Comparison of ENCODE assay signal across 1 cellular context in the genomic region with DNA sequence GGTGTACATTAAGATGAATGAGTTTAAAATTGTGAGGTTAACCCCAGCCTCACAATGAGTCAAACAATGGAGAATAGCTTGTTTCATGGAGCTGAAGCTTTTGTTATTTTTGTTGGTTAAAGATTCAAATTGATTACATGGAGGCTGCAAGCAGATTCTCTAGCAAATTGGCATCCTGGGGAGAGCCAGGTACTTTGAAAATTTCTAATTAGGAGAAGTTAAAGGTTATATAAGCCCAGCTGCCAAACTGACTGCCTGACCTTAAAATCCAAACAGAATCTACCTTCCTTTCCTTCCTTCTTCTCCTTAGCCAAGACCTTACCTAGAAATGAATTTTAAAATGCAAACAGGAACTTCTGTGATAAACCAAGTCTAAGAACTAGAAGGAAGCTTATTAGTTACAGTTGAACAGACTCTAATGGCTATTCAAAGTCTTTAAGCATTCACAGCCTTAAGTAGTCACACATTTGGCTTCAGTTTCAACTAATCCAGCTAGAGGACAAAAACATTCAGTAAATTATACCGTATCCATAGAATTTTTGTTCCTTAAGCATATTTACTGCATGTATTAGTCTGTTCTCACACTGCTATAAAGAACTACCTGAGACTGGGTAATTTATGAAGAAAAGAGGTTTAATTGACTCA.
TF ChIP-seq lines count a peak whose summit lies in the region.

No MANE protein-coding gene starts in this region.

TF ChIP-seq in GM23338, 12 proteins besides CTCF, POLR2A, EP300 and RAD21 (continued from another document):
- TF ChIP-seq, protein P1, sequence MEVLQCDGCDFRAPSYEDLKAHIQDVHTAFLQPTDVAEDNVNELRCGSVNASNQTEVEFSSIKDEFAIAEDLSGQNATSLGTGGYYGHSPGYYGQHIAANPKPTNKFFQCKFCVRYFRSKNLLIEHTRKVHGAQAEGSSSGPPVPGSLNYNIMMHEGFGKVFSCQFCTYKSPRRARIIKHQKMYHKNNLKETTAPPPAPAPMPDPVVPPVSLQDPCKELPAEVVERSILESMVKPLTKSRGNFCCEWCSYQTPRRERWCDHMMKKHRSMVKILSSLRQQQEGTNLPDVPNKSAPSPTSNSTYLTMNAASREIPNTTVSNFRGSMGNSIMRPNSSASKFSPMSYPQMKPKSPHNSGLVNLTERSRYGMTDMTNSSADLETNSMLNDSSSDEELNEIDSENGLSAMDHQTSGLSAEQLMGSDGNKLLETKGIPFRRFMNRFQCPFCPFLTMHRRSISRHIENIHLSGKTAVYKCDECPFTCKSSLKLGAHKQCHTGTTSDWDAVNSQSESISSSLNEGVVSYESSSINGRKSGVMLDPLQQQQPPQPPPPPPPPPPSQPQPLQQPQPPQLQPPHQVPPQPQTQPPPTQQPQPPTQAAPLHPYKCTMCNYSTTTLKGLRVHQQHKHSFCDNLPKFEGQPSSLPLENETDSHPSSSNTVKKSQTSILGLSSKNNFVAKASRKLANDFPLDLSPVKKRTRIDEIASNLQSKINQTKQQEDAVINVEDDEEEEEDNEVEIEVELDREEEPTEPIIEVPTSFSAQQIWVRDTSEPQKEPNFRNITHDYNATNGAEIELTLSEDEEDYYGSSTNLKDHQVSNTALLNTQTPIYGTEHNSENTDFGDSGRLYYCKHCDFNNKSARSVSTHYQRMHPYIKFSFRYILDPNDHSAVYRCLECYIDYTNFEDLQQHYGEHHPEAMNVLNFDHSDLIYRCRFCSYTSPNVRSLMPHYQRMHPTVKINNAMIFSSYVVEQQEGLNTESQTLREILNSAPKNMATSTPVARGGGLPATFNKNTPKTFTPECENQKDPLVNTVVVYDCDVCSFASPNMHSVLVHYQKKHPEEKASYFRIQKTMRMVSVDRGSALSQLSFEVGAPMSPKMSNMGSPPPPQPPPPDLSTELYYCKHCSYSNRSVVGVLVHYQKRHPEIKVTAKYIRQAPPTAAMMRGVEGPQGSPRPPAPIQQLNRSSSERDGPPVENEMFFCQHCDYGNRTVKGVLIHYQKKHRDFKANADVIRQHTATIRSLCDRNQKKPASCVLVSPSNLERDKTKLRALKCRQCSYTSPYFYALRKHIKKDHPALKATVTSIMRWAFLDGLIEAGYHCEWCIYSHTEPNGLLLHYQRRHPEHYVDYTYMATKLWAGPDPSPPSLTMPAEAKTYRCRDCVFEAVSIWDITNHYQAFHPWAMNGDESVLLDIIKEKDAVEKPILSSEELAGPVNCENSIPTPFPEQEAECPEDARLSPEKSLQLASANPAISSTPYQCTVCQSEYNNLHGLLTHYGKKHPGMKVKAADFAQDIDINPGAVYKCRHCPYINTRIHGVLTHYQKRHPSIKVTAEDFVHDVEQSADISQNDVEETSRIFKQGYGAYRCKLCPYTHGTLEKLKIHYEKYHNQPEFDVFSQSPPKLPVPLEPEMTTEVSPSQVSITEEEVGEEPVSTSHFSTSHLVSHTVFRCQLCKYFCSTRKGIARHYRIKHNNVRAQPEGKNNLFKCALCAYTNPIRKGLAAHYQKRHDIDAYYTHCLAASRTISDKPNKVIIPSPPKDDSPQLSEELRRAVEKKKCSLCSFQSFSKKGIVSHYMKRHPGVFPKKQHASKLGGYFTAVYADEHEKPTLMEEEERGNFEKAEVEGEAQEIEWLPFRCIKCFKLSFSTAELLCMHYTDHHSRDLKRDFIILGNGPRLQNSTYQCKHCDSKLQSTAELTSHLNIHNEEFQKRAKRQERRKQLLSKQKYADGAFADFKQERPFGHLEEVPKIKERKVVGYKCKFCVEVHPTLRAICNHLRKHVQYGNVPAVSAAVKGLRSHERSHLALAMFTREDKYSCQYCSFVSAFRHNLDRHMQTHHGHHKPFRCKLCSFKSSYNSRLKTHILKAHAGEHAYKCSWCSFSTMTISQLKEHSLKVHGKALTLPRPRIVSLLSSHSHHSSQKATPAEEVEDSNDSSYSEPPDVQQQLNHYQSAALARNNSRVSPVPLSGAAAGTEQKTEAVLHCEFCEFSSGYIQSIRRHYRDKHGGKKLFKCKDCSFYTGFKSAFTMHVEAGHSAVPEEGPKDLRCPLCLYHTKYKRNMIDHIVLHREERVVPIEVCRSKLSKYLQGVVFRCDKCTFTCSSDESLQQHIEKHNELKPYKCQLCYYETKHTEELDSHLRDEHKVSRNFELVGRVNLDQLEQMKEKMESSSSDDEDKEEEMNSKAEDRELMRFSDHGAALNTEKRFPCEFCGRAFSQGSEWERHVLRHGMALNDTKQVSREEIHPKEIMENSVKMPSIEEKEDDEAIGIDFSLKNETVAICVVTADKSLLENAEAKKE (CRISPR knock-in tag; IDR thresholded peaks at IDR 0.05) = no peak
- TF ChIP-seq CREB1 (CRISPR knock-in tag; IDR thresholded peaks at IDR 0.05; ENCODE audit: low read depth) (no peak), NANOG (IDR thresholded peaks at IDR 0.05; ENCODE audit: borderline replicate concordance) (no peak), EZH2phosphoT487 (IDR thresholded peaks at IDR 0.05; ENCODE audit: unreplicated experiment) (no peak), STAT1 (IDR thresholded peaks at IDR 0.05; ENCODE audit: unreplicated experiment) (no peak), ZNF114 (CRISPR knock-in tag; IDR thresholded peaks at IDR 0.05) (no peak), POLR2AphosphoS5 (IDR thresholded peaks at IDR 0.05; ENCODE audit: low read depth) (no peak), JUNB (IDR thresholded peaks at IDR 0.05; ENCODE audit: unreplicated experiment) (no peak), ZNF331 (CRISPR knock-in tag; IDR thresholded peaks at IDR 0.05; ENCODE audit: low read depth) (no peak)
